ENCODE assay signal across 30 cellular contexts in genomic region chr10:116926426-116926825, GRCh38.
"Had no signal": no experiment of that assay in that cellular context is flagged by ENCODE, and none has a peak within 500 bp of the region (broad histone marks: within the 10 kb centered on the region; RNA-seq: fewer than 3 reads in every experiment).

No MANE protein-coding gene starts in this region.

- H3K36me3 ChIP-seq: brain microvascular endothelial cell, gastrocnemius medialis had no signal

- H3K4me3 ChIP-seq: coronary artery, dorsolateral prefrontal cortex, gastrocnemius medialis had no signal

- H3K36me3 Mint-ChIP-seq: activated naive CD8-positive, alpha-beta T cell had no signal

- H3K27ac ChIP-seq: brain microvascular endothelial cell, coronary artery, gastrocnemius medialis, WERI-Rb-1 had no signal

- H3K4me3 Mint-ChIP-seq: activated B cell treated with CpG ODN at 0.5 μM for 24 hours; activated CD8-positive, alpha-beta T cell treated with anti-CD3 and anti-CD28 coated beads for 36 hours; activated naive CD8-positive, alpha-beta T cell; activated T-cell treated with anti-CD3 and anti-CD28 coated beads, Interleukin-2, amount 50 U/mL, for 4 hours; activated T-helper 17 cell treated with anti-CD3 and anti-CD28 coated beads, Interleukin-2, amount 50 U/mL, for 72 hours; central memory CD8-positive, alpha-beta T cell; dendritic cell treated with granulocyte-macrophage colony-stimulating factor and Interleukin-4, amounts not matched to agents 40 ng/mL and 50 ng/mL, for 4 days; endodermal cell; T-helper 17 cell; T-helper 2 cell treated with Interferon-gamma antibody and Interleukin-4, amounts not matched to agents 5 μg/mL and 100 μg/mL, for 36 hours had no signal

- H3K27me3 ChIP-seq: brain microvascular endothelial cell, dorsolateral prefrontal cortex, gastrocnemius medialis had no signal

- H3K4me1 ChIP-seq: gastrocnemius medialis had no signal

- H3K9me3 ChIP-seq: gastrocnemius medialis had no signal

- H3K27me3 Mint-ChIP-seq: activated B cell treated with CpG ODN at 0.5 μM for 24 hours; activated CD8-positive, alpha-beta T cell treated with anti-CD3 and anti-CD28 coated beads for 36 hours; activated T-helper 17 cell treated with anti-CD3 and anti-CD28 coated beads, Interleukin-2, amount 50 U/mL, for 72 hours; central memory CD8-positive, alpha-beta T cell; dendritic cell treated with granulocyte-macrophage colony-stimulating factor and Interleukin-4, amounts not matched to agents 40 ng/mL and 50 ng/mL, for 4 days; T-helper 17 cell had no signal

- DNase-seq: activated B cell treated with CpG ODN at 0.5 μM for 24 hours; activated CD4-positive, alpha-beta T cell treated with anti-CD3 and anti-CD28 coated beads for 48 hours; activated CD4-positive, alpha-beta T cell treated with anti-CD3 and anti-CD28 coated beads, Interleukin-2, amount 50 U/mL, for 1 hour; activated CD4-positive, alpha-beta T cell treated with anti-CD3 and anti-CD28 coated beads, Interleukin-2, amount 50 U/mL, for 48 hours; activated CD8-positive, alpha-beta memory T cell treated with anti-CD3 and anti-CD28 coated beads for 24 hours; activated CD8-positive, alpha-beta T cell treated with anti-CD3 and anti-CD28 coated beads for 36 hours; activated effector memory CD4-positive, alpha-beta T cell treated with Interleukin-2 at 50 U/mL for 16 hours; activated gamma-delta T cell treated with Interleukin-2 at 50 U/mL for 16 hours; activated naive CD4-positive, alpha-beta T cell treated with anti-CD3 and anti-CD28 coated beads, Interleukin-2, amount 50 U/mL, for 16 hours; activated naive CD4-positive, alpha-beta T cell treated with Interleukin-2 at 50 U/mL for 16 hours; activated T-cell treated with anti-CD3 and anti-CD28 coated beads, Interleukin-2, amount 50 U/mL, for 4 hours; amniotic stem cell; anterior cingulate cortex; brain microvascular endothelial cell; dorsolateral prefrontal cortex; effector memory CD4-positive, alpha-beta T cell; endodermal cell; foreskin fibroblast; gastrocnemius medialis; glutamatergic neuron; T-helper 1 cell; T-helper 17 cell; T1000; WERI-Rb-1 had no signal

- H3K9me3 Mint-ChIP-seq: activated B cell treated with CpG ODN at 0.5 μM for 24 hours; activated CD8-positive, alpha-beta T cell treated with anti-CD3 and anti-CD28 coated beads for 36 hours; activated T-cell treated with anti-CD3 and anti-CD28 coated beads, Interleukin-2, amount 50 U/mL, for 4 hours; central memory CD8-positive, alpha-beta T cell; dendritic cell treated with granulocyte-macrophage colony-stimulating factor and Interleukin-4, amounts not matched to agents 40 ng/mL and 50 ng/mL, for 4 days; T-helper 2 cell treated with Interferon-gamma antibody and Interleukin-4, amounts not matched to agents 5 μg/mL and 100 μg/mL, for 36 hours had no signal

- H3K4me1 Mint-ChIP-seq: activated B cell treated with CpG ODN at 0.5 μM for 24 hours; activated T-helper 17 cell treated with anti-CD3 and anti-CD28 coated beads, Interleukin-2, amount 50 U/mL, for 72 hours; central memory CD8-positive, alpha-beta T cell; endodermal cell; T-helper 17 cell had no signal

- H3K27ac Mint-ChIP-seq: activated B cell treated with CpG ODN at 0.5 μM for 24 hours; activated CD8-positive, alpha-beta T cell treated with anti-CD3 and anti-CD28 coated beads for 36 hours; activated naive CD8-positive, alpha-beta T cell; activated T-helper 17 cell treated with anti-CD3 and anti-CD28 coated beads, Interleukin-2, amount 50 U/mL, for 72 hours; dendritic cell treated with granulocyte-macrophage colony-stimulating factor and Interleukin-4, amounts not matched to agents 40 ng/mL and 50 ng/mL, for 4 days; endodermal cell; T-helper 17 cell; T-helper 2 cell treated with Interferon-gamma antibody and Interleukin-4, amounts not matched to agents 5 μg/mL and 100 μg/mL, for 36 hours had no signal
